In genomic region chr3:51671090-51672082, GRCh38 we compare ENCODE assay signal across 8 cellular contexts. TPM values are rescaled to one million over a fixed set of nuclear protein-coding genes. Genes with fewer than 3 reads are reported as not detected.
DNase-seq lines count a peak whose midpoint lies in the region; ATAC-seq and TF ChIP-seq lines count a peak whose summit lies in the region.

Gene TEX264 (plus strand): TSS chr3:51671252. CDS start chr3:51674305, 3,053 bp downstream.

- peak within 1 kb of the TSS; percentile 87 for H3K4me3 ChIP-seq in AG09309 (ENCODE audit: control insufficient read depth, low read depth, low read length)
- peak within 1 kb of the TSS; percentile 89 for H3K4me3 ChIP-seq in coronary artery

- H3K4me1 Mint-ChIP-seq in activated CD4-positive, alpha-beta T cell treated with anti-CD3 and anti-CD28 coated beads, Interleukin-2, amount 10 ng/mL, durations not matched to agents 24 days and 14 days = peaks cover 64% of the 10 kb centered on the region

- no peaks in the 10 kb centered on the region for H3K27me3 Mint-ChIP-seq in activated CD4-positive, alpha-beta T cell treated with anti-CD3 and anti-CD28 coated beads, Interleukin-2, amount 10 ng/mL, durations not matched to agents 24 days and 14 days

- ATAC-seq in GM18867 (IDR thresholded peaks at IDR 0.05; ENCODE audit: unreplicated experiment) = peak; percentile 75
- peak; percentile 57 for ATAC-seq in HG03095 (IDR thresholded peaks at IDR 0.05; ENCODE audit: unreplicated experiment)

- DNase-seq in AG09309 (ENCODE audit: low read depth) (peak; percentile 25), NCI-H345 treated with DMSO at 0.1 percent for 48 hours (lab: John Stamatoyannopoulos, UW; ENCODE audit: unreplicated experiment) (peak; percentile 72), coronary artery (ENCODE audit: low spot score) (no peak), left kidney (ENCODE audit: low read depth, low spot score) (peak; percentile 93)
- peak; percentile 99 for DNase-seq in activated CD4-positive, alpha-beta T cell treated with anti-CD3 and anti-CD28 coated beads, Interleukin-2, amount 10 ng/mL, durations not matched to agents 24 days and 14 days
- peak; percentile 93 for DNase-seq in stimulated activated CD4-positive, alpha-beta T cell treated with anti-CD3 and anti-CD28 coated beads, Interleukin-2, amount 100 ng/mL, for 24 hours

- TF ChIP-seq CTCF in AG09309 (IDR thresholded peaks at IDR 0.05; ENCODE audit: control insufficient read depth, insufficient read depth, low read depth, low read length, missing control alignments) (no peak), coronary artery (IDR thresholded peaks at IDR 0.05) (no peak)

- intact Hi-C loops in activated CD4-positive, alpha-beta T cell treated with anti-CD3 and anti-CD28 coated beads, Interleukin-2, amount 10 ng/mL, durations not matched to agents 24 days and 14 days (cut with micrococcal nuclease) = loop anchor here (1.0 to 5.0 kb wide), 4 partner anchors 11 to 386 kb away; partner anchors contain the start of genes DUSP7 and RBM15B

- peaks cover 19% of the 10 kb centered on the region for H3K36me3 Mint-ChIP-seq in activated CD4-positive, alpha-beta T cell treated with anti-CD3 and anti-CD28 coated beads, Interleukin-2, amount 10 ng/mL, durations not matched to agents 24 days and 14 days (ENCODE audit: low read depth)

- H3K27ac Mint-ChIP-seq in activated CD4-positive, alpha-beta T cell treated with anti-CD3 and anti-CD28 coated beads, Interleukin-2, amount 10 ng/mL, durations not matched to agents 24 days and 14 days = peak within 1 kb of the TSS; percentile 93

- peak within 1 kb of the TSS; percentile 82 to 91 for H3K27ac ChIP-seq in coronary artery

- H3K9me3 Mint-ChIP-seq in activated CD4-positive, alpha-beta T cell treated with anti-CD3 and anti-CD28 coated beads, Interleukin-2, amount 10 ng/mL, durations not matched to agents 24 days and 14 days = peaks cover 3% of the 10 kb centered on the region

- H3K4me3 Mint-ChIP-seq in activated CD4-positive, alpha-beta T cell treated with anti-CD3 and anti-CD28 coated beads, Interleukin-2, amount 10 ng/mL, durations not matched to agents 24 days and 14 days = peak within 1 kb of the TSS; percentile 93

RNA-seq across cellular contexts. Expression of gene TEX264, which starts in this region (rescaled TPM):
- total RNA-seq in activated CD4-positive, alpha-beta T cell treated with anti-CD3 and anti-CD28 coated beads, Interleukin-2, amount 10 ng/mL, durations not matched to agents 24 days and 14 days = 45.6 and 47.0 TPM in 2 replicates
